In the genomic region with DNA sequence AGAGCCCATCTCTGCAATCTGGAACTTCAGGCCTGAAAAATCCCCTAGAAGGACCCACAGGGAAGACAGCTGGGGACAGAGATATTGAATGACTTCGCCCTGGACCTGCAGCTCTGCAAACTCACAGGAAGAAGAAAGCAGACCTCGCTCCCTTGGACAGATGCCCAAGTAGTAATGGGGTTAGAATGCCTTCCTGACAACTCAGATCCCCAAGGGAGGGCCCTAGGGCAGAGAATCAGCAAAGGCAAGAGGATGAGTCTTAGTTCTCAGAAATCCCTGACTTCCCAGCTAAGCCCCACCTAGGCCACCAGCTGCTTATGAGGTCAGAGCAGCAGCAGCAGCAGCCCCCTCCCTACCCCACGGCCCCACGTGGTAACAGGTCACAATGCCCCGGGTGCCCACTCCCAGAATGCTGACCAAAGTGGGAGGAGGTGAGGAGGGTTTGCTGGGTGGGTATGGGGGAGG, we compare ENCODE assay signal across 11 cellular contexts. TPM values are rescaled to one million over a fixed set of nuclear protein-coding genes. Genes with fewer than 3 reads are reported as not detected.
DNase-seq lines count a peak whose midpoint lies in the region; ATAC-seq and TF ChIP-seq lines count a peak whose summit lies in the region.
"Had no signal": no experiment of that assay in that cellular context is flagged by ENCODE, and none has a peak within 500 bp of the region (broad histone marks: within the 10 kb centered on the region; RNA-seq: fewer than 3 reads in every experiment).

A gene with protein sequence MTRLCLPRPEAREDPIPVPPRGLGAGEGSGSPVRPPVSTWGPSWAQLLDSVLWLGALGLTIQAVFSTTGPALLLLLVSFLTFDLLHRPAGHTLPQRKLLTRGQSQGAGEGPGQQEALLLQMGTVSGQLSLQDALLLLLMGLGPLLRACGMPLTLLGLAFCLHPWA (plus strand): TSS at position 401 of the 465 bp plus-strand sequence. CDS start 198 bp downstream, outside the sequence.

- peak within 1 kb of the TSS; percentile 63 for H3K9ac ChIP-seq in mesenchymal stem cell (ENCODE audit: low read length)

- H3K4me1 ChIP-seq in BE2C (no peaks in the 10 kb centered on the region; the same call in 1 of the 2 replicates), mesenchymal stem cell (ENCODE audit: control insufficient read depth, insufficient read depth, low read depth, low read length) (peaks cover 26% of the 10 kb centered on the region)

- intact Hi-C loops in MCF 10A (cut with micrococcal nuclease), result no loop called here

- H3K79me1 ChIP-seq in mesenchymal stem cell (replicated peaks; ENCODE audit: low read length, poor library complexity, severe bottlenecking), result no peaks in the 10 kb centered on the region

- H2BK15ac ChIP-seq in mesenchymal stem cell (ENCODE audit: low read depth, poor library complexity, severe bottlenecking), result no peak within 1 kb of the TSS

- 6% methylated on average over 2 of the region's 5 CpGs for WGBS in mesenchymal stem cell

- peaks cover 24% of the 10 kb centered on the region for H3K4me1 Mint-ChIP-seq in MCF 10A (ENCODE audit: insufficient read depth, unreplicated experiment)
- H3K4me1 Mint-ChIP-seq: activated B cell treated with CpG ODN at 0.5 μM for 24 hours had no signal

- no peaks in the 10 kb centered on the region for H3K36me3 Mint-ChIP-seq in MCF 10A (ENCODE audit: insufficient read depth, unreplicated experiment)

- H2BK120ac ChIP-seq in mesenchymal stem cell (ENCODE audit: low read depth, low read length), result peak within 1 kb of the TSS; percentile 59

- peak within 1 kb of the TSS; percentile 92 for H2AK5ac ChIP-seq in mesenchymal stem cell (ENCODE audit: low read length, severe bottlenecking)

- H3K4me3 ChIP-seq in BE2C (ENCODE audit: low read depth, low read length), result no peak within 1 kb of the TSS
- peak within 1 kb of the TSS in 1 of 2 experiments; percentile 31 for H3K4me3 ChIP-seq in mesenchymal stem cell (ENCODE audit: insufficient read depth in 1 of 2, low read depth in 1 of 2, low read length in 2 of 2)

- peaks cover 2% of the 10 kb centered on the region for H3K27me3 Mint-ChIP-seq in MCF 10A (ENCODE audit: insufficient read depth, unreplicated experiment)

- H4K8ac ChIP-seq in mesenchymal stem cell (ENCODE audit: low read length), result peak within 1 kb of the TSS; percentile 78

- H3K9me3 Mint-ChIP-seq in MCF 10A (ENCODE audit: unreplicated experiment), result peaks cover 17% of the 10 kb centered on the region

- ATAC-seq in HG02623 (IDR thresholded peaks at IDR 0.05; ENCODE audit: unreplicated experiment) (no peak), GM21717 (IDR thresholded peaks at IDR 0.05; ENCODE audit: unreplicated experiment) (no peak)

- H3K4me3 Mint-ChIP-seq in MCF 10A (ENCODE audit: unreplicated experiment), result no peak within 1 kb of the TSS
- H3K4me3 Mint-ChIP-seq: activated B cell treated with CpG ODN at 0.5 μM for 24 hours had no signal

- POLR2A ChIA-PET in MCF 10A (lab: Yijun Ruan, JAX), result interaction anchor here (0.7 to 0.9 kb wide), 4 partner anchors 14 to 94 kb away, joined by 3 to 6 read pairs (median 3); no protein-coding TSS in a partner anchor

- peak within 1 kb of the TSS; percentile 76 to 81 for H3K4ac ChIP-seq in mesenchymal stem cell (ENCODE audit: low read depth in 1 of 2, low read length in 2 of 2)

- H3K23ac ChIP-seq in mesenchymal stem cell (ENCODE audit: low read length in 2 of 2), result no peak within 1 kb of the TSS

- no TSS peak for BruUV-seq in MCF 10A (replicated peaks; lab: Mats Ljungman, UMichigan)

- H2AFZ ChIP-seq in mesenchymal stem cell (ENCODE audit: low read depth, low read length), result peak within 1 kb of the TSS; percentile 15

- H3K27ac Mint-ChIP-seq in MCF 10A (ENCODE audit: low read depth, unreplicated experiment), result no peak within 1 kb of the TSS
- H3K27ac Mint-ChIP-seq: activated B cell treated with CpG ODN at 0.5 μM for 24 hours had no signal

- H3K27me3 ChIP-seq in BE2C (no peaks in the 10 kb centered on the region), mesenchymal stem cell (ENCODE audit: control insufficient read depth in 1 of 2, insufficient read depth in 1 of 2, low read length in 2 of 2) (no peaks in the 10 kb centered on the region)

- H3K9me3 ChIP-seq in BE2C, result no peaks in the 10 kb centered on the region
- peaks cover 18% of the 10 kb centered on the region for H3K9me3 ChIP-seq in mesenchymal stem cell (ENCODE audit: control insufficient read depth, low read length)

- no peak within 1 kb of the TSS for H2BK5ac ChIP-seq in mesenchymal stem cell (ENCODE audit: low read depth, low read length, poor library complexity, severe bottlenecking)

- H4K91ac ChIP-seq in mesenchymal stem cell (ENCODE audit: low read length), result peak within 1 kb of the TSS; percentile 61

- DNase-seq in BE2C (peak; percentile 83), MV-4-11 (lab: John Stamatoyannopoulos, UW) (peak; percentile 33), MCF 10A (ENCODE audit: unreplicated experiment) (peak; percentile 95), mesenchymal stem cell (peak; percentile 97), NAMALWA (ENCODE audit: low spot score) (no peak)
- no peak for DNase-seq in activated CD4-positive, alpha-beta T cell treated with anti-CD3 and anti-CD28 coated beads for 1 hour
- DNase-seq: activated B cell treated with CpG ODN at 0.5 μM for 24 hours; stimulated activated CD4-positive, alpha-beta T cell treated with anti-CD3 and anti-CD28 coated beads, Interleukin-2, amount 100 ng/mL, for 24 hours had no signal

- peak within 1 kb of the TSS in 1 of 2 experiments; percentile 83 for H3K14ac ChIP-seq in mesenchymal stem cell (ENCODE audit: low read length in 2 of 2)

- peak within 1 kb of the TSS; percentile 74 for H3K27ac ChIP-seq in mesenchymal stem cell (ENCODE audit: low read length, poor library complexity, severe bottlenecking)
- H3K27ac ChIP-seq: HL-60 had no signal

- peak within 1 kb of the TSS; percentile 68 to 94 for H3K18ac ChIP-seq in mesenchymal stem cell (ENCODE audit: low read depth in 1 of 2, low read length in 2 of 2)

- no peak for TF ChIP-seq CTCF in BE2C (IDR thresholded peaks at IDR 0.05; ENCODE audit: low read depth, low read length)
- TF ChIP-seq CTCF in MCF 10A (IDR thresholded peaks at IDR 0.05; ENCODE audit: unreplicated experiment), result no peak

- peak within 1 kb of the TSS; percentile 92 to 96 for H2BK12ac ChIP-seq in mesenchymal stem cell (ENCODE audit: low read length in 2 of 2)

- CTCF ChIA-PET in MCF 10A (lab: Yijun Ruan, JAX), result interaction anchor here (1.1 kb wide), 1 partner anchor 138 kb away, joined by 4 read pairs; no protein-coding TSS in a partner anchor

- H3K36me3 ChIP-seq in BE2C, result no peaks in the 10 kb centered on the region
- no peaks in the 10 kb centered on the region for H3K36me3 ChIP-seq in mesenchymal stem cell (ENCODE audit: control insufficient read depth in 1 of 2, insufficient read depth in 2 of 2, low read depth in 1 of 2, low read length in 2 of 2)

- H3K4me2 ChIP-seq in mesenchymal stem cell (ENCODE audit: low read length, poor library complexity, severe bottlenecking), result no peak within 1 kb of the TSS

RNA-seq across cellular contexts. Expression of the gene that starts here (rescaled TPM):
- not detected for polyA plus RNA-seq in BE2C (2012; ENCODE audit: insufficient read depth, insufficient read length, low read depth)
- total RNA-seq in MCF 10A (2022), result not detected in 2 replicates
- polyA plus RNA-seq in mesenchymal stem cell (2013, experiment 1 of 2), result 0.18 TPM
- 0.11 TPM for polyA plus RNA-seq in mesenchymal stem cell (2013, experiment 2 of 2)
- total RNA-seq: activated B cell treated with CpG ODN at 0.5 μM for 24 hours had no signal

Comparison
In these comparisons a context has a peak if more than half of its experiments do, and no peak if none do; other contexts are left out.
1. Peak in DNase-seq in MCF 10A; RNA of the gene not detected or under 1 TPM.
2. DNase-seq: peak in BE2C (single experiment), MV-4-11 (single experiment) and mesenchymal stem cell (single experiment); none in activated CD4-positive, alpha-beta T cell treated with anti-CD3 and anti-CD28 coated beads for 1 hour (single experiment) and NAMALWA (single experiment).